ENCODE assay signal across 19 cellular contexts in the genomic region with DNA sequence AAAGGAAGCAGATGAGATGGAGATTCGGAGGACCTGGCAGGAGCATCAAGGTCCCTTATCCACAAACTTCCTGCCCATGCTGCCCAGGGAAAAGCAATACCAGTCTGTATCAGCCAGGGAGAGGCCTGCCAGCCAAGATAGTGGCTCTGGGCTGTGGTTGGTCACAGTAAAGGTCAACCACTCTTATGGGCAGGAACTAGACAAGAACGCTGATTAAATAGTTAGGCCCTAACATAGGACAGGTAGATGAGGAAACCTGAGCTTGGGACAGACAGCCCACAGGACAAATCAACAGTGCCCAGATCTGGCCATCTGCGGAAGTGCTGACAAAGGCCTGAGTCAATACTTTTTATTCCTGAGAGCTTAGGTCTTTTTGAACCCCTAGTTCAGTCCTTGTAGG.
"Had no signal": no experiment of that assay in that cellular context is flagged by ENCODE, and none has a peak within 500 bp of the region (broad histone marks: within the 10 kb centered on the region; RNA-seq: fewer than 3 reads in every experiment).

No MANE protein-coding gene starts in this region.

- H3K27ac ChIP-seq: coronary artery, gastrocnemius medialis, heart right ventricle, psoas muscle, suprapubic skin had no signal

- DNase-seq: activated CD4-positive, alpha-beta memory T cell treated with anti-CD3 and anti-CD28 coated beads, Interleukin-2, amount 10 ng/mL, durations not matched to agents 7 days and 5 days; activated CD4-positive, CD25-positive, alpha-beta regulatory T cell treated with anti-CD3 and anti-CD28 coated beads, Interleukin-2, amount 50 U/mL, for 72 hours; activated CD8-positive, alpha-beta memory T cell treated with anti-CD3 and anti-CD28 coated beads, Interleukin-2, amount 50 U/mL, for 48 hours; activated naive CD4-positive, alpha-beta T cell; activated naive CD8-positive, alpha-beta T cell treated with anti-CD3 and anti-CD28 coated beads, Interleukin-2, amount 50 U/mL, for 24 hours; caudate nucleus; effector CD8-positive, alpha-beta T cell; gastrocnemius medialis; heart right ventricle; midbrain; psoas muscle; stimulated activated CD4-positive, alpha-beta T cell treated with anti-CD3 and anti-CD28 coated beads, Interleukin-2, amount 100 ng/mL, for 48 hours; stimulated activated naive CD4-positive, alpha-beta T cell treated with Interleukin-2 at 50 U/mL for 16 hours; T-helper 17 cell had no signal

- H3K4me3 ChIP-seq: coronary artery, gastrocnemius medialis, heart right ventricle, psoas muscle, suprapubic skin had no signal

- H3K27me3 ChIP-seq: gastrocnemius medialis, heart right ventricle, suprapubic skin had no signal

- FAIRE-seq: astrocyte, keratinocyte, TTC549 had no signal

- H3K36me3 ChIP-seq: gastrocnemius medialis, heart right ventricle, suprapubic skin had no signal

- H3K4me1 ChIP-seq: psoas muscle, suprapubic skin had no signal

- H3K9me3 ChIP-seq: gastrocnemius medialis, heart right ventricle, psoas muscle, suprapubic skin had no signal

- ATAC-seq: activated naive CD8-positive, alpha-beta T cell treated with anti-CD3 and anti-CD28 coated beads, Interleukin-2, amount 50 U/mL, for 24 hours; gastrocnemius medialis; heart right ventricle; psoas muscle; T-helper 17 cell had no signal
